In genomic region chr6:131843768-131844167, GRCh38 we compare ENCODE assay signal across 23 cellular contexts.
"Had no signal": no experiment of that assay in that cellular context is flagged by ENCODE, and none has a peak within 500 bp of the region (broad histone marks: within the 10 kb centered on the region; RNA-seq: fewer than 3 reads in every experiment).

No MANE protein-coding gene starts in this region.

- H3K36me3 ChIP-seq: WERI-Rb-1 had no signal

- H3K27me3 Mint-ChIP-seq: brain had no signal

- H3K4me3 Mint-ChIP-seq: activated CD4-positive, alpha-beta T cell treated with anti-CD3 and anti-CD28 coated beads for 36 hours; activated CD8-positive, alpha-beta memory T cell treated with anti-CD3 and anti-CD28 coated beads, Interleukin-2, amount 10 ng/mL, durations not matched to agents 7 days and 5 days; activated naive CD4-positive, alpha-beta T cell treated with anti-CD3 and anti-CD28 coated beads, Interleukin-2, amount 50 U/mL, for 24 hours; activated T-cell treated with anti-CD3 and anti-CD28 coated beads, Interleukin-2, amount 50 U/mL, for 24 hours; activated T-helper 1 cell treated with anti-CD3 and anti-CD28 coated beads, Interleukin-12 subunit alpha, Interleukin-12 subunit beta, Interleukin-2, Interleukin-4 antibody, amounts not matched to agents 30 ng/mL and 10 ng/mL and 1 ng/mL, durations not matched to agents 14 hours and 24 hours and 36 hours; brain; central memory CD8-positive, alpha-beta T cell had no signal

- H3K4me1 Mint-ChIP-seq: activated CD4-positive, alpha-beta T cell treated with anti-CD3 and anti-CD28 coated beads for 36 hours; activated CD8-positive, alpha-beta memory T cell treated with anti-CD3 and anti-CD28 coated beads, Interleukin-2, amount 10 ng/mL, durations not matched to agents 7 days and 5 days; activated naive CD4-positive, alpha-beta T cell treated with anti-CD3 and anti-CD28 coated beads, Interleukin-2, amount 50 U/mL, for 24 hours; central memory CD8-positive, alpha-beta T cell had no signal

- DNase-seq: activated CD4-positive, alpha-beta T cell treated with anti-CD3 and anti-CD28 coated beads for 36 hours; activated CD4-positive, alpha-beta T cell treated with anti-CD3 and anti-CD28 coated beads, Interleukin-2, amount 50 U/mL, for 4 hours; activated CD8-positive, alpha-beta memory T cell treated with anti-CD3 and anti-CD28 coated beads, Interleukin-2, amount 10 ng/mL, durations not matched to agents 7 days and 5 days; activated effector memory CD4-positive, alpha-beta T cell treated with Interleukin-2 at 50 U/mL for 16 hours; activated naive CD4-positive, alpha-beta T cell; activated T-cell treated with anti-CD3 and anti-CD28 coated beads, Interleukin-2, amount 50 U/mL, for 24 hours; aorta; Karpas-422; MM.1S; NCI-H1105; NCI-H1436; NCI-H1694 treated with DMSO at 0.1 percent for 48 hours; NCI-H2029 treated with DMSO at 0.1 percent for 48 hours; NCI-H345; NCI-H510A; NCI-H526 treated with DMSO at 0.1 percent for 48 hours; SIG-M5; T-helper 1 cell; WERI-Rb-1 had no signal

- H3K27ac Mint-ChIP-seq: activated CD4-positive, alpha-beta T cell treated with anti-CD3 and anti-CD28 coated beads for 36 hours; activated CD8-positive, alpha-beta memory T cell treated with anti-CD3 and anti-CD28 coated beads, Interleukin-2, amount 10 ng/mL, durations not matched to agents 7 days and 5 days; activated naive CD4-positive, alpha-beta T cell treated with anti-CD3 and anti-CD28 coated beads, Interleukin-2, amount 50 U/mL, for 24 hours; activated T-cell treated with anti-CD3 and anti-CD28 coated beads, Interleukin-2, amount 50 U/mL, for 24 hours; activated T-helper 1 cell treated with anti-CD3 and anti-CD28 coated beads, Interleukin-12 subunit alpha, Interleukin-12 subunit beta, Interleukin-2, Interleukin-4 antibody, amounts not matched to agents 30 ng/mL and 10 ng/mL and 1 ng/mL, durations not matched to agents 14 hours and 24 hours and 36 hours; brain had no signal

- H3K27ac ChIP-seq: WERI-Rb-1 had no signal

- H3K9me3 Mint-ChIP-seq: activated naive CD4-positive, alpha-beta T cell treated with anti-CD3 and anti-CD28 coated beads, Interleukin-2, amount 50 U/mL, for 24 hours; activated T-cell treated with anti-CD3 and anti-CD28 coated beads, Interleukin-2, amount 50 U/mL, for 24 hours; activated T-helper 1 cell treated with anti-CD3 and anti-CD28 coated beads, Interleukin-12 subunit alpha, Interleukin-12 subunit beta, Interleukin-2, Interleukin-4 antibody, amounts not matched to agents 30 ng/mL and 10 ng/mL and 1 ng/mL, durations not matched to agents 14 hours and 24 hours and 36 hours; brain; central memory CD8-positive, alpha-beta T cell had no signal

- H3K36me3 Mint-ChIP-seq: activated CD8-positive, alpha-beta memory T cell treated with anti-CD3 and anti-CD28 coated beads, Interleukin-2, amount 10 ng/mL, durations not matched to agents 7 days and 5 days; activated naive CD4-positive, alpha-beta T cell treated with anti-CD3 and anti-CD28 coated beads, Interleukin-2, amount 50 U/mL, for 24 hours; brain had no signal

- ATAC-seq: activated CD4-positive, alpha-beta T cell treated with anti-CD3 and anti-CD28 coated beads for 36 hours; activated CD8-positive, alpha-beta memory T cell treated with anti-CD3 and anti-CD28 coated beads, Interleukin-2, amount 10 ng/mL, durations not matched to agents 7 days and 5 days had no signal
